ENCODE assay signal across 8 cellular contexts in genomic region chr1:193060938-193061337, GRCh38. TPM values are rescaled to one million over a fixed set of nuclear protein-coding genes. Genes with fewer than 3 reads are reported as not detected.
DNase-seq lines count a peak whose midpoint lies in the region; ATAC-seq, FAIRE-seq and TF ChIP-seq lines count a peak whose summit lies in the region.

No MANE protein-coding gene starts in this region.

- no peaks in the 10 kb centered on the region for H3K36me3 ChIP-seq in CD4-positive, alpha-beta memory T cell (ENCODE audit: insufficient read depth, low read length)
- H3K36me3 ChIP-seq in HUES48 (ENCODE audit: control insufficient read depth, insufficient read depth, low read length) = no peaks in the 10 kb centered on the region
- no peaks in the 10 kb centered on the region for H3K36me3 ChIP-seq in kidney (ENCODE audit: control insufficient read depth in 1 of 2, insufficient read depth in 2 of 2, low read length in 2 of 2)

- no peak overlapping the region for H3K27ac ChIP-seq in CD4-positive, alpha-beta memory T cell (ENCODE audit: low read depth, low read length)
- H3K27ac ChIP-seq in HUES48 (ENCODE audit: low read depth, low read length) (peak overlapping the region; percentile 97), kidney (ENCODE audit: low read depth in 2 of 2, low read length in 2 of 2) (peak overlapping the region in 1 of 2 donors; percentile 12)

- peaks cover 0 to 19% of the 10 kb centered on the region in 2 donors for H3K36me3 Mint-ChIP-seq in CD4-positive, alpha-beta memory T cell
- H3K36me3 Mint-ChIP-seq in activated T-helper 17 cell treated with anti-CD3 and anti-CD28 coated beads, Interleukin-2, amount 50 U/mL, for 72 hours (ENCODE audit: low read depth) = peaks cover 46% of the 10 kb centered on the region

- POLR2A ChIA-PET in CD4-positive, alpha-beta memory T cell (lab: Charles Lee; ENCODE audit: partially characterized antibody) = interaction anchor here (0.5 to 3.7 kb wide), 2 partner anchors 56 to 61 kb away, joined by 3 to 45 read pairs; partner anchors contain the start of gene CDC73

- no peak for FAIRE-seq in kidney (lab: Jason Lieb, UNC)

- H3K4me1 ChIP-seq in CD4-positive, alpha-beta memory T cell (ENCODE audit: insufficient read depth, low read length) = peaks cover 63% of the 10 kb centered on the region
- H3K4me1 ChIP-seq in HUES48 (ENCODE audit: control insufficient read depth, insufficient read depth, low read length) (peaks cover 9% of the 10 kb centered on the region; the same call in 1 of the 2 replicates), kidney (ENCODE audit: control insufficient read depth in 1 of 2, insufficient read depth in 1 of 2, low read depth in 1 of 2, low read length in 2 of 2) (peaks cover 11 to 15% of the 10 kb centered on the region in 2 donors)

- H3K9ac ChIP-seq in HUES48 (ENCODE audit: low read depth, low read length) = no peak overlapping the region
- H3K9ac ChIP-seq in kidney (ENCODE audit: low read length in 2 of 2) = peak overlapping the region; percentile 88 to 96

- H3K4me3 Mint-ChIP-seq in CD4-positive, alpha-beta memory T cell = peak overlapping the region; percentile 67 to 100 (median 99)
- peak overlapping the region; percentile 93 for H3K4me3 Mint-ChIP-seq in activated T-helper 17 cell treated with anti-CD3 and anti-CD28 coated beads, Interleukin-2, amount 50 U/mL, for 72 hours

- intact Hi-C loops in CD4-positive, alpha-beta memory T cell (cut with micrococcal nuclease) = no loop called here
- intact Hi-C loops in kidney (cut with DNase I) = no loop called here

- ATAC-seq in activated T-helper 17 cell treated with anti-CD3 and anti-CD28 coated beads, Interleukin-2, amount 50 U/mL, for 72 hours (replicated peaks) = no peak
- ATAC-seq in HG03565 (IDR thresholded peaks at IDR 0.05; ENCODE audit: unreplicated experiment) (no peak), HG02588 (IDR thresholded peaks at IDR 0.05; ENCODE audit: unreplicated experiment) (no peak), GM21367 (IDR thresholded peaks at IDR 0.05; ENCODE audit: unreplicated experiment) (no peak)

- no peaks in the 10 kb centered on the region for H3K27me3 ChIP-seq in CD4-positive, alpha-beta memory T cell (ENCODE audit: insufficient read depth, low read length)
- no peaks in the 10 kb centered on the region for H3K27me3 ChIP-seq in HUES48 (ENCODE audit: control insufficient read depth, insufficient read depth, low read length)

- DNase-seq in CD4-positive, alpha-beta memory T cell = peak in 1 of 5 donors; percentile 33
- DNase-seq in kidney = no peak
- no peak for DNase-seq in stimulated activated CD4-positive, alpha-beta T cell treated with anti-CD3 and anti-CD28 coated beads, Interleukin-4, amount 100 ng/mL, for 24 hours

- H3K9me3 ChIP-seq in CD4-positive, alpha-beta memory T cell (ENCODE audit: control insufficient read depth in 1 of 2, low read length in 2 of 2) = no peaks in the 10 kb centered on the region
- H3K9me3 ChIP-seq in HUES48 (ENCODE audit: control insufficient read depth, insufficient read depth, low read length) (no peaks in the 10 kb centered on the region), kidney (ENCODE audit: control insufficient read depth in 1 of 2, low read length in 2 of 2) (no peaks in the 10 kb centered on the region)

- peaks cover 0 to 4% (median 0%) of the 10 kb centered on the region in 8 donors for H3K9me3 Mint-ChIP-seq in CD4-positive, alpha-beta memory T cell
- no peaks in the 10 kb centered on the region for H3K9me3 Mint-ChIP-seq in activated T-helper 17 cell treated with anti-CD3 and anti-CD28 coated beads, Interleukin-2, amount 50 U/mL, for 72 hours

- peaks cover 47 to 83% (median 65%) of the 10 kb centered on the region in 4 donors for H3K4me1 Mint-ChIP-seq in CD4-positive, alpha-beta memory T cell
- peaks cover 54% of the 10 kb centered on the region for H3K4me1 Mint-ChIP-seq in activated T-helper 17 cell treated with anti-CD3 and anti-CD28 coated beads, Interleukin-2, amount 50 U/mL, for 72 hours

- CTCF ChIA-PET in CD4-positive, alpha-beta memory T cell (lab: Charles Lee; ENCODE audit: partially characterized antibody) = interaction anchor here (0.6 kb wide), 1 partner anchor 61 kb away, joined by 3 read pairs; the partner anchor contains the start of gene CDC73

- TF ChIP-seq CTCF in kidney (IDR thresholded peaks at IDR 0.05; ENCODE audit: borderline replicate concordance, extremely low read depth, insufficient read depth) = no peak

- peak overlapping the region in 5 of 7 donors; percentile 30 to 95 (median 71) for H3K27ac Mint-ChIP-seq in CD4-positive, alpha-beta memory T cell
- peak overlapping the region; percentile 100 for H3K27ac Mint-ChIP-seq in activated T-helper 17 cell treated with anti-CD3 and anti-CD28 coated beads, Interleukin-2, amount 50 U/mL, for 72 hours

- H3K4me3 ChIP-seq in CD4-positive, alpha-beta memory T cell (ENCODE audit: low read length in 2 of 2) = peak overlapping the region; percentile 73 to 89
- H3K4me3 ChIP-seq in HUES48 (ENCODE audit: low read depth, low read length) = peak overlapping the region; percentile 98
- peak overlapping the region; percentile 81 to 97 for H3K4me3 ChIP-seq in kidney (ENCODE audit: low read length in 2 of 2)

- peaks cover 0 to 1% of the 10 kb centered on the region in 2 donors for H3K27me3 Mint-ChIP-seq in CD4-positive, alpha-beta memory T cell
- no peaks in the 10 kb centered on the region for H3K27me3 Mint-ChIP-seq in activated T-helper 17 cell treated with anti-CD3 and anti-CD28 coated beads, Interleukin-2, amount 50 U/mL, for 72 hours

RNA-seq across cellular contexts. Expression of gene RO60, which starts 1.5 kb away (rescaled TPM):
- total RNA-seq in CD4-positive, alpha-beta memory T cell = 10 to 100 TPM; 75.2 to 78.7 TPM
- polyA plus RNA-seq in CD4-positive, alpha-beta memory T cell = 100 to 1,000 TPM in 1 of 2 donors, 10 to 100 TPM in 1; 99.6 to 133 TPM
- total RNA-seq in activated T-helper 17 cell treated with anti-CD3 and anti-CD28 coated beads, Interleukin-2, amount 50 U/mL, for 72 hours = 10 to 100 TPM; 65.9 to 76.3 TPM
- total RNA-seq in kidney = 72.0 TPM
- polyA plus RNA-seq in kidney (ENCODE audit: insufficient read depth, low read depth, low replicate concordance) = 4.8 TPM

RNA-seq across cellular contexts. Expression of gene UCHL5, which starts 1.8 kb away (rescaled TPM):
- 10 to 100 TPM; 31.2 to 34.6 TPM for total RNA-seq in CD4-positive, alpha-beta memory T cell
- polyA plus RNA-seq in CD4-positive, alpha-beta memory T cell = 10 to 100 TPM; 45.9 to 72.8 TPM
- 10 to 100 TPM; 45.2 to 75.4 TPM for total RNA-seq in activated T-helper 17 cell treated with anti-CD3 and anti-CD28 coated beads, Interleukin-2, amount 50 U/mL, for 72 hours
- total RNA-seq in kidney = 26.4 TPM
- 15.2 TPM for polyA plus RNA-seq in kidney (ENCODE audit: insufficient read depth, low read depth, low replicate concordance)

RNA-seq across cellular contexts. Expression of gene GLRX2, which starts 44.3 kb away (rescaled TPM):
- 10 to 100 TPM; 15.0 to 17.0 TPM for total RNA-seq in CD4-positive, alpha-beta memory T cell
- polyA plus RNA-seq in CD4-positive, alpha-beta memory T cell = 10 to 100 TPM; 15.2 to 16.3 TPM
- total RNA-seq in activated T-helper 17 cell treated with anti-CD3 and anti-CD28 coated beads, Interleukin-2, amount 50 U/mL, for 72 hours = 10 to 100 TPM; 15.1 to 32.2 TPM
- 15.6 TPM for total RNA-seq in kidney
- polyA plus RNA-seq in kidney (ENCODE audit: insufficient read depth, low read depth, low replicate concordance) = 25.3 TPM
